13 cellular contexts compared by ENCODE assay signal in the genomic region with DNA sequence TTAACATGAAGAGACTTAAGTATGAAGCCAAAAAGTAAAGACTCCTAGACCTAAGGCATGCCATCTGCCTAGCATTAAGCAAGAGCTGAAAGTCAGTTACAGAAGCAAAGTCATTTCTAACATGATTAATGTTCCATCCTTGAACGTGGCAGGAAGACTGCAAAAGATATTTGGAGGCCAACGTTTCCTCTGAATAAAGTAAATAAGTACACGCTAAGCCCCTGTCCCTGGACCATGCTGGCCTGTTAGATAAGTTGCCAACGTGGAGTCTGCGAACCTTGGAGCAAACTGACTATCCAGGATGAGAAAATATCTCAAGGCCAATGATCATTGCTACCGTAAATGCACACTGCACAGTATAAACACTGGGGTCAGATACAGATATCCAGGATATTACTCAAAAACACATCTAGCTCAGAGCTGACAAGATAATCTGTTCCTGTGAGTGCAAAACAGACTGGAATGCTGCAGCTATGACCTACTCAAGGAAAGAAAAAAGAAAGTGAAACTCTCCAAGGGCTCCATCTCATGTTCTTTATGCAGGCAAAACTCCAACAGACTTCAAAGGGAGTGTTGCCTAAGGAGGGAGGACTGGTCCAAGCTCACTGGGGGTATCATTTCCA.
A peak's percentile ranks its signal among the peaks of the same experiment; 100 is the strongest.
DNase-seq lines count a peak whose midpoint lies in the region; ATAC-seq and TF ChIP-seq lines count a peak whose summit lies in the region.
"Had no signal": no experiment of that assay in that cellular context is flagged by ENCODE, and none has a peak within 500 bp of the region (broad histone marks: within the 10 kb centered on the region; RNA-seq: fewer than 3 reads in every experiment).

No MANE protein-coding gene starts in this region.

- H3K27ac Mint-ChIP-seq in activated CD4-positive, alpha-beta T cell treated with anti-CD3 and anti-CD28 coated beads, Interleukin-2, amount 10 ng/mL, durations not matched to agents 24 days and 14 days, result no peak overlapping the region
- H3K27ac Mint-ChIP-seq: activated CD4-positive, alpha-beta memory T cell treated with anti-CD3 and anti-CD28 coated beads, Interleukin-2, amount 10 ng/mL, durations not matched to agents 7 days and 5 days had no signal

- no peaks in the 10 kb centered on the region for H3K36me3 Mint-ChIP-seq in activated CD4-positive, alpha-beta T cell treated with anti-CD3 and anti-CD28 coated beads, Interleukin-2, amount 10 ng/mL, durations not matched to agents 24 days and 14 days (ENCODE audit: low read depth)

- H3K9me3 ChIP-seq in right lobe of liver (no peaks in the 10 kb centered on the region), uterus (no peaks in the 10 kb centered on the region)
- H3K9me3 ChIP-seq: MG63, thyroid gland had no signal

- no peaks in the 10 kb centered on the region for H3K27me3 ChIP-seq in right lobe of liver
- no peaks in the 10 kb centered on the region for H3K27me3 ChIP-seq in uterus
- H3K27me3 ChIP-seq: MG63, thyroid gland had no signal

- intact Hi-C loops in activated CD4-positive, alpha-beta T cell treated with anti-CD3 and anti-CD28 coated beads, Interleukin-2, amount 10 ng/mL, durations not matched to agents 24 days and 14 days (cut with micrococcal nuclease), result no loop called here
- intact Hi-C loops in right lobe of liver (cut with DNase I), result no loop called here
- intact Hi-C loops in uterus (cut with DNase I; ENCODE audit: low total_unique reads), result no loop called here

- H3K36me3 ChIP-seq in right lobe of liver (no peaks in the 10 kb centered on the region), uterus (no peaks in the 10 kb centered on the region)
- H3K36me3 ChIP-seq: MG63, thyroid gland had no signal

- H3K9me3 Mint-ChIP-seq in activated CD4-positive, alpha-beta T cell treated with anti-CD3 and anti-CD28 coated beads, Interleukin-2, amount 10 ng/mL, durations not matched to agents 24 days and 14 days, result no peaks in the 10 kb centered on the region
- H3K9me3 Mint-ChIP-seq: activated CD4-positive, alpha-beta memory T cell treated with anti-CD3 and anti-CD28 coated beads, Interleukin-2, amount 10 ng/mL, durations not matched to agents 7 days and 5 days had no signal

- H3K27ac ChIP-seq in right lobe of liver, result peak overlapping the region in 1 of 3 donors; percentile 25
- H3K27ac ChIP-seq in uterus, result peak overlapping the region; percentile 20 to 21
- H3K27ac ChIP-seq: thyroid gland had no signal

- peaks cover 4% of the 10 kb centered on the region for H3K27me3 Mint-ChIP-seq in activated CD4-positive, alpha-beta T cell treated with anti-CD3 and anti-CD28 coated beads, Interleukin-2, amount 10 ng/mL, durations not matched to agents 24 days and 14 days

- TF ChIP-seq POLR2A in right lobe of liver (IDR thresholded peaks at IDR 0.05), result no peak
- no peak for TF ChIP-seq POLR2A in uterus (IDR thresholded peaks at IDR 0.05)

- H3K4me3 ChIP-seq in cardiac fibroblast (replicated peaks in 1 of 2; ENCODE audit: low read depth in 2 of 2, low read length in 2 of 2) (peak overlapping the region; percentile 4 to 16), right lobe of liver (no peak overlapping the region), uterus (peak overlapping the region in 1 of 2 donors; percentile 8)
- H3K4me3 ChIP-seq: MG63, thyroid gland had no signal

- H3K4me1 Mint-ChIP-seq in activated CD4-positive, alpha-beta T cell treated with anti-CD3 and anti-CD28 coated beads, Interleukin-2, amount 10 ng/mL, durations not matched to agents 24 days and 14 days, result peaks cover 8% of the 10 kb centered on the region

- 25% methylated on average over 6 of the region's 6 CpGs for WGBS in right lobe of liver (ENCODE audit: insufficient coverage, low coverage, low lambda C conversion rate, missing lambda C conversion rate)

- peak; percentile 49 for DNase-seq in activated CD4-positive, alpha-beta T cell treated with anti-CD3 and anti-CD28 coated beads, Interleukin-2, amount 10 ng/mL, durations not matched to agents 24 days and 14 days
- no peak for DNase-seq in activated CD4-positive, alpha-beta T cell treated with anti-CD3 and anti-CD28 coated beads for 48 hours
- peak; percentile 58 to 72 for DNase-seq in cardiac fibroblast (ENCODE audit: low read depth in 2 of 2)
- no peak for DNase-seq in right lobe of liver
- no peak for DNase-seq in uterus
- DNase-seq: ACHN; activated CD4-positive, alpha-beta memory T cell treated with anti-CD3 and anti-CD28 coated beads, Interleukin-2, amount 10 ng/mL, durations not matched to agents 7 days and 5 days; caudate nucleus; MG63; thyroid gland had no signal

- ATAC-seq in right lobe of liver (peak; percentile 69 to 95 (median 88)), HG03175 (IDR thresholded peaks at IDR 0.05; ENCODE audit: unreplicated experiment) (no peak), HG03045 (IDR thresholded peaks at IDR 0.05; ENCODE audit: unreplicated experiment) (no peak), HG03159 (IDR thresholded peaks at IDR 0.05; ENCODE audit: unreplicated experiment) (no peak)

- H3K4me1 ChIP-seq in right lobe of liver (no peaks in the 10 kb centered on the region), uterus (no peaks in the 10 kb centered on the region)
- H3K4me1 ChIP-seq: thyroid gland had no signal

- TF ChIP-seq CTCF in cardiac fibroblast (IDR thresholded peaks at IDR 0.05; ENCODE audit: low read depth, low read length), result no peak
- no peak for TF ChIP-seq CTCF in right lobe of liver (IDR thresholded peaks at IDR 0.05)
- TF ChIP-seq CTCF in uterus (IDR thresholded peaks at IDR 0.05), result no peak

- H3K4me3 Mint-ChIP-seq in activated CD4-positive, alpha-beta T cell treated with anti-CD3 and anti-CD28 coated beads, Interleukin-2, amount 10 ng/mL, durations not matched to agents 24 days and 14 days, result peak overlapping the region; percentile 61
- H3K4me3 Mint-ChIP-seq: activated CD4-positive, alpha-beta memory T cell treated with anti-CD3 and anti-CD28 coated beads, Interleukin-2, amount 10 ng/mL, durations not matched to agents 7 days and 5 days had no signal

Comparison
In these comparisons a context has a peak if more than half of its experiments do, and no peak if none do; other contexts are left out.
1. DNase-seq: peak in activated CD4-positive, alpha-beta T cell treated with anti-CD3 and anti-CD28 coated beads, Interleukin-2, amount 10 ng/mL, durations not matched to agents 24 days and 14 days (single experiment) and cardiac fibroblast (2 of 2); none in activated CD4-positive, alpha-beta T cell treated with anti-CD3 and anti-CD28 coated beads for 48 hours (single experiment), right lobe of liver (0 of 3) and uterus (0 of 2).
2. H3K4me3 ChIP-seq: peak in cardiac fibroblast (2 of 2); none in right lobe of liver (0 of 3).
3. ATAC-seq: peak in right lobe of liver (4 of 4); none in HG03175 (single experiment), HG03045 (single experiment) and HG03159 (single experiment).